8 cellular contexts compared by ENCODE assay signal in the genomic region with DNA sequence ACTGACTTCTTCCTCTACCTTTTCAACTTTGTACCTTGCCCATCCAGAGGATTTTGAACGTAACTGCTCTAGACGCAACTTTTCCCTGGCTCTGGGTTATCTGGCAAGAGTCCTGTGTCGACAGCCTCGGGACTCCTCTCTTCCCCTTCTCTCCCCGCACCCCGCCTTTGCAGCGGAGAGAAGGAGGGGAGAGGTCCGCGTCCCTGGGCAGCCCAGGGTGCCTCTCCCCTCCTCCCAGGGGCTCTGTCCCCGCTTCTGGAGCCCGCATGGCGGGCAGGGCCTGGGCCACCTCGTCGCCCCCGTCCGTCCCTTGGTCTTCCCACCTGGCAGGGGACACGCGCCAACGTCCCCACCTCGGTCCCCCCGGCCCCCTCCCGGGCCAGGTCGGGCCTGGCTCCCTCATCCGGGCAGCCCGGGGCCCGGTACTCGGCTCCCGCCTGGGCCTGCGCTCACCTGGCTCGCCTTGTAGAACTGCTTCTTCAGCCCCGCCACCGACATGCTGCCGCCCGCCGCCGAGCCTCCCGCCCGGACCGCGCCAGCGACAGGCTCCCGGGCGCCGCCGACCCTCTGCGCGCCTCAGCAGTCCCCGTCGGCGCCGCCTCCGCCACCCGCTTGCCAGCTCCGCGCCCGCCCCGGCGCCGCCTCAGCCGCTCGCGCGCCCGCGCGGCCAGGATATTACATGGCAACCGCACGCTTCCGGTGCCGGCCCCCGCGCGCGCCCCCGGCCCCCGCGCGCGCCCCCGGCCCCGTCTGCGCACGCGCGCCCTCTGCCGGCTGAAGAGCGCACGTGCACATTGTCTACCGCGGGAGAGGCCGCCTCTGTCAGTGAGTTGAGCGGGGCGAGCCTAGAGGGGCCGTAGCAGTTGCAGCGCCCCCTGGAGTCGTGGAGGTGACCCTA. TPM values are rescaled to one million over a fixed set of nuclear protein-coding genes. Genes with fewer than 3 reads are reported as not detected.
A peak's percentile ranks its signal among the peaks of the same experiment; 100 is the strongest.
DNase-seq lines count a peak whose midpoint lies in the region; ATAC-seq and TF ChIP-seq lines count a peak whose summit lies in the region.

A gene with protein sequence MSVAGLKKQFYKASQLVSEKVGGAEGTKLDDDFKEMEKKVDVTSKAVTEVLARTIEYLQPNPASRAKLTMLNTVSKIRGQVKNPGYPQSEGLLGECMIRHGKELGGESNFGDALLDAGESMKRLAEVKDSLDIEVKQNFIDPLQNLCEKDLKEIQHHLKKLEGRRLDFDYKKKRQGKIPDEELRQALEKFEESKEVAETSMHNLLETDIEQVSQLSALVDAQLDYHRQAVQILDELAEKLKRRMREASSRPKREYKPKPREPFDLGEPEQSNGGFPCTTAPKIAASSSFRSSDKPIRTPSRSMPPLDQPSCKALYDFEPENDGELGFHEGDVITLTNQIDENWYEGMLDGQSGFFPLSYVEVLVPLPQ (minus strand): TSS at position 677 of the 898 bp plus-strand sequence. CDS start 179 bp downstream, at position 498.

- no peaks in the 10 kb centered on the region for H3K27me3 ChIP-seq in GM23338 (ENCODE audit: insufficient read depth)

- H3K27me3 Mint-ChIP-seq in GM23338 (ENCODE audit: insufficient read depth, low read depth, poor library complexity), result peaks cover 8% of the 10 kb centered on the region
- no peaks in the 10 kb centered on the region for H3K27me3 Mint-ChIP-seq in natural killer cell treated with Interleukin-12 subunit alpha and Interleukin-12 subunit beta and Interleukin-15 and Interleukin-18, amount 100 ng/mL, for 72 hours

- H2AFZ ChIP-seq in GM23338, result no peak within 1 kb of the TSS

- H3K4me2 ChIP-seq in GM23338, result peak within 1 kb of the TSS; percentile 98

- H3F3A ChIP-seq in GM23338 (replicated peaks; ENCODE audit: low read depth), result 0 out of 2 replicates have a peak, but pooled peaks cover 2% of the 10 kb centered on the region

- peaks cover 17% of the 10 kb centered on the region; the same call in 1 of the 2 replicates for H3K36me3 ChIP-seq in GM23338 (ENCODE audit: insufficient read depth)

- H3K4me1 ChIP-seq in GM23338 (ENCODE audit: insufficient read depth), result peaks cover 33% of the 10 kb centered on the region

- peak within 1 kb of the TSS; percentile 57 for H3K27ac ChIP-seq in GM23338 (ENCODE audit: low read depth)

- H3K79me2 ChIP-seq in GM23338 (replicated peaks; ENCODE audit: insufficient read depth), result peaks cover 84% of the 10 kb centered on the region

- H3K4me3 Mint-ChIP-seq in GM23338, result peak within 1 kb of the TSS; percentile 98
- peak within 1 kb of the TSS; percentile 94 for H3K4me3 Mint-ChIP-seq in natural killer cell treated with Interleukin-12 subunit alpha and Interleukin-12 subunit beta and Interleukin-15 and Interleukin-18, amount 100 ng/mL, for 72 hours

- H3K9me2 ChIP-seq in GM23338 (ENCODE audit: insufficient read depth), result no peaks in the 10 kb centered on the region

- H3K4me1 Mint-ChIP-seq in GM23338, result peaks cover 37% of the 10 kb centered on the region
- peaks cover 47 to 50% of the 10 kb centered on the region in 2 donors for H3K4me1 Mint-ChIP-seq in natural killer cell treated with Interleukin-12 subunit alpha and Interleukin-12 subunit beta and Interleukin-15 and Interleukin-18, amount 100 ng/mL, for 72 hours (ENCODE audit: low read depth in 2 of 2)

- peaks cover 61% of the 10 kb centered on the region for H4K20me1 ChIP-seq in GM23338 (replicated peaks; ENCODE audit: insufficient read depth)

- peak within 1 kb of the TSS; percentile 89 for H3K4me3 ChIP-seq in GM23338

- ATAC-seq in GM23338, result peak; percentile 46
- ATAC-seq in natural killer cell treated with Interleukin-12 subunit alpha and Interleukin-12 subunit beta and Interleukin-15 and Interleukin-18, amount 100 ng/mL, for 72 hours, result peak; percentile 84 to 85
- peak; percentile 77 for ATAC-seq in stimulated activated naive CD8-positive, alpha-beta T cell treated with anti-CD3 and anti-CD28 coated beads, Interleukin-15, Interleukin-2, amounts not matched to agents 100 U/mL and 50 U/mL, for 24 hours

- H3K9me3 Mint-ChIP-seq in GM23338, result no peaks in the 10 kb centered on the region; the same call in 2 of the 3 replicates
- H3K9me3 Mint-ChIP-seq in natural killer cell treated with Interleukin-12 subunit alpha and Interleukin-12 subunit beta and Interleukin-15 and Interleukin-18, amount 100 ng/mL, for 72 hours, result no peaks in the 10 kb centered on the region

- H3K27ac Mint-ChIP-seq in GM23338, result peak within 1 kb of the TSS; percentile 95
- peak within 1 kb of the TSS; percentile 85 to 95 for H3K27ac Mint-ChIP-seq in natural killer cell treated with Interleukin-12 subunit alpha and Interleukin-12 subunit beta and Interleukin-15 and Interleukin-18, amount 100 ng/mL, for 72 hours

- TF ChIP-seq CTCF in GM23338 (conservative IDR thresholded peaks at IDR 0.05; ENCODE audit: low read depth in 2 of 2), result peak; percentile 89 to 90

- peaks cover 46% of the 10 kb centered on the region for H3K36me3 Mint-ChIP-seq in GM23338 (ENCODE audit: low read depth)
- H3K36me3 Mint-ChIP-seq in natural killer cell treated with Interleukin-12 subunit alpha and Interleukin-12 subunit beta and Interleukin-15 and Interleukin-18, amount 100 ng/mL, for 72 hours, result peaks cover 5% of the 10 kb centered on the region

- DNase-seq in EH (ENCODE audit: low read depth) (peak; percentile 85), GM23338 (ENCODE audit: low spot score) (peak; percentile 94), LHCN-M2 (ENCODE audit: low read depth) (peak; percentile 80), RKO (ENCODE audit: low spot score) (peak; percentile 92), fibroblast of peridontal ligament (ENCODE audit: extremely low read depth) (peak; percentile 91)
- DNase-seq in activated T-helper 1 cell treated with anti-CD3 and anti-CD28 coated beads, Interleukin-2, amount 50 U/mL, for 16 hours (ENCODE audit: low read depth in 1 of 2, low spot score in 1 of 2), result peak; percentile 92
- peak; percentile 94 for DNase-seq in natural killer cell treated with Interleukin-12 subunit alpha and Interleukin-12 subunit beta and Interleukin-15 and Interleukin-18, amount 100 ng/mL, for 72 hours (ENCODE audit: low spot score)
- peak; percentile 93 for DNase-seq in stimulated activated naive CD8-positive, alpha-beta T cell treated with anti-CD3 and anti-CD28 coated beads, Interleukin-15, Interleukin-2, amounts not matched to agents 100 U/mL and 50 U/mL, for 24 hours

TF ChIP-seq in GM23338, 12 proteins besides CTCF, POLR2A, EP300 and RAD21:
- TF ChIP-seq, protein P1, sequence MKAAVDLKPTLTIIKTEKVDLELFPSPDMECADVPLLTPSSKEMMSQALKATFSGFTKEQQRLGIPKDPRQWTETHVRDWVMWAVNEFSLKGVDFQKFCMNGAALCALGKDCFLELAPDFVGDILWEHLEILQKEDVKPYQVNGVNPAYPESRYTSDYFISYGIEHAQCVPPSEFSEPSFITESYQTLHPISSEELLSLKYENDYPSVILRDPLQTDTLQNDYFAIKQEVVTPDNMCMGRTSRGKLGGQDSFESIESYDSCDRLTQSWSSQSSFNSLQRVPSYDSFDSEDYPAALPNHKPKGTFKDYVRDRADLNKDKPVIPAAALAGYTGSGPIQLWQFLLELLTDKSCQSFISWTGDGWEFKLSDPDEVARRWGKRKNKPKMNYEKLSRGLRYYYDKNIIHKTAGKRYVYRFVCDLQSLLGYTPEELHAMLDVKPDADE (IDR thresholded peaks at IDR 0.05), result no peak; the same call in 1 of the 2 replicates
- peak; percentile 69; the same call in 1 of the 2 replicates for TF ChIP-seq CREB1 (CRISPR knock-in tag; IDR thresholded peaks at IDR 0.05; ENCODE audit: low read depth)
- no peak for TF ChIP-seq JUNB (IDR thresholded peaks at IDR 0.05; ENCODE audit: unreplicated experiment)
- no peak for TF ChIP-seq NANOG (IDR thresholded peaks at IDR 0.05; ENCODE audit: borderline replicate concordance)
- TF ChIP-seq, protein P2, sequence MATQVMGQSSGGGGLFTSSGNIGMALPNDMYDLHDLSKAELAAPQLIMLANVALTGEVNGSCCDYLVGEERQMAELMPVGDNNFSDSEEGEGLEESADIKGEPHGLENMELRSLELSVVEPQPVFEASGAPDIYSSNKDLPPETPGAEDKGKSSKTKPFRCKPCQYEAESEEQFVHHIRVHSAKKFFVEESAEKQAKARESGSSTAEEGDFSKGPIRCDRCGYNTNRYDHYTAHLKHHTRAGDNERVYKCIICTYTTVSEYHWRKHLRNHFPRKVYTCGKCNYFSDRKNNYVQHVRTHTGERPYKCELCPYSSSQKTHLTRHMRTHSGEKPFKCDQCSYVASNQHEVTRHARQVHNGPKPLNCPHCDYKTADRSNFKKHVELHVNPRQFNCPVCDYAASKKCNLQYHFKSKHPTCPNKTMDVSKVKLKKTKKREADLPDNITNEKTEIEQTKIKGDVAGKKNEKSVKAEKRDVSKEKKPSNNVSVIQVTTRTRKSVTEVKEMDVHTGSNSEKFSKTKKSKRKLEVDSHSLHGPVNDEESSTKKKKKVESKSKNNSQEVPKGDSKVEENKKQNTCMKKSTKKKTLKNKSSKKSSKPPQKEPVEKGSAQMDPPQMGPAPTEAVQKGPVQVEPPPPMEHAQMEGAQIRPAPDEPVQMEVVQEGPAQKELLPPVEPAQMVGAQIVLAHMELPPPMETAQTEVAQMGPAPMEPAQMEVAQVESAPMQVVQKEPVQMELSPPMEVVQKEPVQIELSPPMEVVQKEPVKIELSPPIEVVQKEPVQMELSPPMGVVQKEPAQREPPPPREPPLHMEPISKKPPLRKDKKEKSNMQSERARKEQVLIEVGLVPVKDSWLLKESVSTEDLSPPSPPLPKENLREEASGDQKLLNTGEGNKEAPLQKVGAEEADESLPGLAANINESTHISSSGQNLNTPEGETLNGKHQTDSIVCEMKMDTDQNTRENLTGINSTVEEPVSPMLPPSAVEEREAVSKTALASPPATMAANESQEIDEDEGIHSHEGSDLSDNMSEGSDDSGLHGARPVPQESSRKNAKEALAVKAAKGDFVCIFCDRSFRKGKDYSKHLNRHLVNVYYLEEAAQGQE (IDR thresholded peaks at IDR 0.05; ENCODE audit: unreplicated experiment), result no peak

RNA-seq across cellular contexts. Expression of the gene that starts here (rescaled TPM):
- 85.8 and 89.5 TPM in 2 replicates for total RNA-seq in GM23338 (2014; rRNA removed; shearing (Covaris generic))
- 73.1 and 75.6 TPM in 2 replicates for polyA plus RNA-seq in GM23338 (2016; fragmentation: Nextera tagmentation; extraction: Ambion mirVana)
- 208 and 261 TPM in 2 replicates for total RNA-seq in LHCN-M2 (2014; rRNA removed)
- polyA plus RNA-seq in LHCN-M2 (2012), result 177 TPM
- 10 to 100 TPM; 47.0 to 50.8 TPM for total RNA-seq in natural killer cell treated with Interleukin-12 subunit alpha and Interleukin-12 subunit beta and Interleukin-15 and Interleukin-18, amount 100 ng/mL, for 72 hours

Comparison
In these comparisons a context has a peak if more than half of its experiments do, and no peak if none do; other contexts are left out.
1. Peak in every context shown above with its lines: DNase-seq, ATAC-seq, H3K4me3 ChIP-seq and H3K27ac ChIP-seq.